ENCODE assay signal across 10 cellular contexts in genomic region chr10:12513775-12514663, GRCh38.
DNase-seq lines count a peak whose midpoint lies in the region; ATAC-seq lines count a peak whose summit lies in the region.
"Had no signal": no experiment of that assay in that cellular context is flagged by ENCODE, and none has a peak within 500 bp of the region (broad histone marks: within the 10 kb centered on the region; RNA-seq: fewer than 3 reads in every experiment).

No MANE protein-coding gene starts in this region.

- peak; percentile 33 for DNase-seq in activated CD8-positive, alpha-beta memory T cell treated with anti-CD3 and anti-CD28 coated beads for 24 hours
- DNase-seq in activated CD8-positive, alpha-beta memory T cell treated with anti-CD3 and anti-CD28 coated beads, Interleukin-2, amount 50 U/mL, for 4 hours: no peak
- DNase-seq in NCI-H2107 treated with DMSO at 0.1 percent for 48 hours (lab: John Stamatoyannopoulos, UW; ENCODE audit: unreplicated experiment): peak; percentile 74
- no peak for DNase-seq in central memory CD8-positive, alpha-beta T cell (ENCODE audit: low spot score in 2 of 2)
- DNase-seq in activated CD4-positive, alpha-beta T cell treated with anti-CD3 and anti-CD28 coated beads for 1 hour: no peak
- DNase-seq: kidney had no signal

- peaks cover 3% of the 10 kb centered on the region for H3K36me3 Mint-ChIP-seq in central memory CD8-positive, alpha-beta T cell (ENCODE audit: insufficient read depth)
- peaks cover 4% of the 10 kb centered on the region for H3K36me3 Mint-ChIP-seq in stimulated activated memory B cell treated with anti-CD40 and anti-IgM and Interleukin-4, amounts not matched to agents 10 μg/mL and 1 μg/mL and 100 μg/mL, for 72 hours

- ATAC-seq in central memory CD8-positive, alpha-beta T cell (replicated peaks; ENCODE audit: extremely low read depth, poor library complexity, severe bottlenecking): peak; percentile 85
- no peak for ATAC-seq in stimulated activated memory B cell treated with anti-CD40 and anti-IgM and Interleukin-4, amounts not matched to agents 10 μg/mL and 1 μg/mL and 100 μg/mL, for 72 hours
- ATAC-seq in GM18858 (IDR thresholded peaks at IDR 0.05; ENCODE audit: unreplicated experiment): no peak
- no peak for ATAC-seq in HG02642 (IDR thresholded peaks at IDR 0.05; ENCODE audit: poor library complexity, unreplicated experiment)

- H3K9me3 Mint-ChIP-seq in central memory CD8-positive, alpha-beta T cell: no peaks in the 10 kb centered on the region
- H3K9me3 Mint-ChIP-seq in stimulated activated memory B cell treated with anti-CD40 and anti-IgM and Interleukin-4, amounts not matched to agents 10 μg/mL and 1 μg/mL and 100 μg/mL, for 72 hours: no peaks in the 10 kb centered on the region
- H3K9me3 Mint-ChIP-seq: activated T-helper 1 cell treated with anti-CD3 and anti-CD28 coated beads, Interleukin-12 subunit alpha, Interleukin-12 subunit beta, Interleukin-2, Interleukin-4 antibody, amounts not matched to agents 30 ng/mL and 10 ng/mL and 1 ng/mL, durations not matched to agents 14 hours and 24 hours and 36 hours had no signal

- no peaks in the 10 kb centered on the region for H3K27me3 Mint-ChIP-seq in central memory CD8-positive, alpha-beta T cell
- no peaks in the 10 kb centered on the region for H3K27me3 Mint-ChIP-seq in stimulated activated memory B cell treated with anti-CD40 and anti-IgM and Interleukin-4, amounts not matched to agents 10 μg/mL and 1 μg/mL and 100 μg/mL, for 72 hours

- H3K4me3 Mint-ChIP-seq in central memory CD8-positive, alpha-beta T cell: no peak overlapping the region
- H3K4me3 Mint-ChIP-seq in stimulated activated memory B cell treated with anti-CD40 and anti-IgM and Interleukin-4, amounts not matched to agents 10 μg/mL and 1 μg/mL and 100 μg/mL, for 72 hours: no peak overlapping the region
- H3K4me3 Mint-ChIP-seq: activated T-helper 1 cell treated with anti-CD3 and anti-CD28 coated beads, Interleukin-12 subunit alpha, Interleukin-12 subunit beta, Interleukin-2, Interleukin-4 antibody, amounts not matched to agents 30 ng/mL and 10 ng/mL and 1 ng/mL, durations not matched to agents 14 hours and 24 hours and 36 hours had no signal

- peak overlapping the region; percentile 65 for H3K27ac Mint-ChIP-seq in central memory CD8-positive, alpha-beta T cell (ENCODE audit: low read depth)
- peak overlapping the region; percentile 49 for H3K27ac Mint-ChIP-seq in stimulated activated memory B cell treated with anti-CD40 and anti-IgM and Interleukin-4, amounts not matched to agents 10 μg/mL and 1 μg/mL and 100 μg/mL, for 72 hours
- H3K27ac Mint-ChIP-seq: activated T-helper 1 cell treated with anti-CD3 and anti-CD28 coated beads, Interleukin-12 subunit alpha, Interleukin-12 subunit beta, Interleukin-2, Interleukin-4 antibody, amounts not matched to agents 30 ng/mL and 10 ng/mL and 1 ng/mL, durations not matched to agents 14 hours and 24 hours and 36 hours had no signal

- H3K4me1 Mint-ChIP-seq in central memory CD8-positive, alpha-beta T cell: peaks cover 31% of the 10 kb centered on the region
- H3K4me1 Mint-ChIP-seq in stimulated activated memory B cell treated with anti-CD40 and anti-IgM and Interleukin-4, amounts not matched to agents 10 μg/mL and 1 μg/mL and 100 μg/mL, for 72 hours: peaks cover 53% of the 10 kb centered on the region

Comparison
In these comparisons a context has a peak if more than half of its experiments do, and no peak if none do; other contexts are left out.
1. DNase-seq: peak in activated CD8-positive, alpha-beta memory T cell treated with anti-CD3 and anti-CD28 coated beads for 24 hours (single experiment) and NCI-H2107 treated with DMSO at 0.1 percent for 48 hours (single experiment); none in activated CD8-positive, alpha-beta memory T cell treated with anti-CD3 and anti-CD28 coated beads, Interleukin-2, amount 50 U/mL, for 4 hours (single experiment), central memory CD8-positive, alpha-beta T cell (0 of 2) and activated CD4-positive, alpha-beta T cell treated with anti-CD3 and anti-CD28 coated beads for 1 hour (single experiment).